ENCODE assay signal across 1 cellular context in the genomic region with DNA sequence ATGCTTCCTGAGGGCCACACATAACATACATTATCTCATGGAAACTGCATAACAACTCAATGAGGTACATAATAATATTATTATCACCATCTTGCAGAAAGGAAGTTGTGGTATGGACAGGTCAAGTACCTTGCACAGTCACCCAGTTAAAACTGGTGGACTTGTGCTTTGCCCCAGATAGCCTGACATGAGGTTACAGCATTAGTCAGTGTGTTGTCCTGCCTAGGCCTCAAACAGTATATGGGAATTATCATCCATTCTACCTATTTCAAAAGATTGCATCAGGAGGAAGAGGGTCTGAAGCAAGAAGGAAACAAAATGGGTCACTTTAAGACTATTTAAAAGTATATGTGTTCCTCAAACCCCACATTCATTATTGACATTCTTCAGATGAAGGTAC.
A peak's percentile ranks its signal among the peaks of the same experiment; 100 is the strongest.
TF ChIP-seq lines count a peak whose summit lies in the region.

No MANE protein-coding gene starts in this region.

TF ChIP-seq in IMR-90, 13 proteins besides CTCF, POLR2A, EP300 and RAD21:
- TF ChIP-seq, protein P1, sequence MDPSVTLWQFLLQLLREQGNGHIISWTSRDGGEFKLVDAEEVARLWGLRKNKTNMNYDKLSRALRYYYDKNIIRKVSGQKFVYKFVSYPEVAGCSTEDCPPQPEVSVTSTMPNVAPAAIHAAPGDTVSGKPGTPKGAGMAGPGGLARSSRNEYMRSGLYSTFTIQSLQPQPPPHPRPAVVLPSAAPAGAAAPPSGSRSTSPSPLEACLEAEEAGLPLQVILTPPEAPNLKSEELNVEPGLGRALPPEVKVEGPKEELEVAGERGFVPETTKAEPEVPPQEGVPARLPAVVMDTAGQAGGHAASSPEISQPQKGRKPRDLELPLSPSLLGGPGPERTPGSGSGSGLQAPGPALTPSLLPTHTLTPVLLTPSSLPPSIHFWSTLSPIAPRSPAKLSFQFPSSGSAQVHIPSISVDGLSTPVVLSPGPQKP (IDR thresholded peaks at IDR 0.05; ENCODE audit: borderline replicate concordance, low read depth, low read length) = no peak
- TF ChIP-seq MXI1 (IDR thresholded peaks at IDR 0.05; ENCODE audit: borderline replicate concordance, low read depth, low read length) = no peak
- TF ChIP-seq, protein P2, sequence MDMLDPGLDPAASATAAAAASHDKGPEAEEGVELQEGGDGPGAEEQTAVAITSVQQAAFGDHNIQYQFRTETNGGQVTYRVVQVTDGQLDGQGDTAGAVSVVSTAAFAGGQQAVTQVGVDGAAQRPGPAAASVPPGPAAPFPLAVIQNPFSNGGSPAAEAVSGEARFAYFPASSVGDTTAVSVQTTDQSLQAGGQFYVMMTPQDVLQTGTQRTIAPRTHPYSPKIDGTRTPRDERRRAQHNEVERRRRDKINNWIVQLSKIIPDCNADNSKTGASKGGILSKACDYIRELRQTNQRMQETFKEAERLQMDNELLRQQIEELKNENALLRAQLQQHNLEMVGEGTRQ (IDR thresholded peaks at IDR 0.05; ENCODE audit: low read depth, low read length) = no peak
- peak; percentile 31; the same call in 1 of the 2 replicates for TF ChIP-seq CEBPB (IDR thresholded peaks at IDR 0.05; ENCODE audit: low read depth, low read length)
- TF ChIP-seq BHLHE40 (IDR thresholded peaks at IDR 0.05; ENCODE audit: low read depth, low read length) = no peak
- no peak for TF ChIP-seq RFX5 (IDR thresholded peaks at IDR 0.05; ENCODE audit: low read depth, low read length)
- TF ChIP-seq NFE2L2 (IDR thresholded peaks at IDR 0.05; ENCODE audit: low read depth, low read length) = no peak
- TF ChIP-seq MAFK (IDR thresholded peaks at IDR 0.05; ENCODE audit: low read depth, low read length) = no peak
